Comparison of ENCODE assay signal across 34 cellular contexts in the genomic region with DNA sequence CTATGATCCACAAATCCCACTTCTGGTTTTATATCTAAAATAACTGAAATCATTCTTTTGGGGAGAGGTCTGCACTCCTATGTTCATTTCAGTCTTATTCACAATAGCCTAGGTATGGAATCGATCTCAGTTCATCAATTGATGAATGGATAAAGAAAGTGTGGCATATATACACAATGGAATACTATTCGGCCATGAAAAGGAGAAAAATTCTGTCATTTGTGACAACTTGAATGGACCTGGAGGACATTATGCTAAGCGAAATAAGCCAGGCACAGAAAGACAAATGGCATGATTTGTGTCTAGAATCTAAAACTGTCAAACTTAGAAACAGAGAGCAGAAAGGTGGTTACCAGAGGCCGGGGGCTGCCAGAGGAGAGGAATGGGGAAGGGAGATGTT. TPM values are rescaled to one million over a fixed set of nuclear protein-coding genes. Genes with fewer than 3 reads are reported as not detected.
"Had no signal": no experiment of that assay in that cellular context is flagged by ENCODE, and none has a peak within 500 bp of the region (broad histone marks: within the 10 kb centered on the region; RNA-seq: fewer than 3 reads in every experiment).

No MANE protein-coding gene starts in this region.

- H3K4me1 ChIP-seq: stomach, suprapubic skin, testis, thyroid gland, tibial artery, tibial nerve, transverse colon, upper lobe of left lung, upper lobe of right lung, uterus, vagina had no signal

- H3K27me3 ChIP-seq: testis, thyroid gland, tibial nerve, upper lobe of left lung, uterus, vagina had no signal

- DNase-seq: stimulated activated CD4-positive, alpha-beta T cell treated with anti-CD3 and anti-CD28 coated beads, Interleukin-2, amount 100 ng/mL, for 48 hours; stimulated activated CD4-positive, alpha-beta T cell treated with anti-CD3 and anti-CD28 coated beads, Interleukin-4, amount 100 ng/mL, for 1 hour; stimulated activated CD4-positive, alpha-beta T cell treated with anti-CD3 and anti-CD28 coated beads, Interleukin-4, amount 100 ng/mL, for 24 hours; stimulated activated CD4-positive, alpha-beta T cell treated with anti-CD3 and anti-CD28 coated beads, Interleukin-4, amount 100 ng/mL, for 4 hours; stimulated activated CD8-positive, alpha-beta memory T cell treated with anti-CD3 and anti-CD28 coated beads, Interleukin-4, amount 100 ng/mL, for 48 hours; stimulated activated naive B cell treated with anti-CD40 and anti-IgM and Interleukin-4, amounts not matched to agents 10 μg/mL and 1 μg/mL and 100 μg/mL, for 72 hours; stimulated activated naive CD4-positive, alpha-beta T cell; stimulated activated naive CD4-positive, alpha-beta T cell treated with Interleukin-2 at 50 U/mL for 16 hours; stimulated activated naive CD8-positive, alpha-beta T cell treated with anti-CD3 and anti-CD28 coated beads, Interleukin-15, amount 100 ng/mL, for 72 hours; stimulated activated naive CD8-positive, alpha-beta T cell treated with anti-CD3 and anti-CD28 coated beads, Interleukin-15, Interleukin-2, amounts not matched to agents 100 U/mL and 50 U/mL, for 24 hours; stomach; substantia nigra; testis; thyroid gland; tibial artery; transverse colon; trophoblast cell; upper lobe of left lung; upper lobe of right lung; uterus had no signal

- H3K9me3 ChIP-seq: testis, thyroid gland, vagina had no signal

- ATAC-seq: stimulated activated effector memory CD8-positive, alpha-beta T cell treated with anti-CD3 and anti-CD28 coated beads, Interleukin-12 subunit alpha, Interleukin-12 subunit beta, amount 100 ng/mL, for 72 hours; stimulated activated memory B cell treated with anti-CD40 and anti-IgM and Interleukin-4, amounts not matched to agents 10 μg/mL and 1 μg/mL and 100 μg/mL, for 72 hours; stimulated activated naive B cell treated with anti-CD40 and anti-IgM and Interleukin-4, amounts not matched to agents 10 μg/mL and 1 μg/mL and 100 μg/mL, for 72 hours; stimulated activated naive CD8-positive, alpha-beta T cell treated with anti-CD3 and anti-CD28 coated beads, Interleukin-15, amount 100 ng/mL, for 72 hours; stimulated activated naive CD8-positive, alpha-beta T cell treated with anti-CD3 and anti-CD28 coated beads, Interleukin-15, Interleukin-2, amounts not matched to agents 100 U/mL and 50 U/mL, for 24 hours; upper lobe of right lung had no signal

- H3K36me3 ChIP-seq: stomach, suprapubic skin, thoracic aorta, thyroid gland, tibial artery, tibial nerve, transverse colon, upper lobe of left lung, upper lobe of right lung, uterus, vagina had no signal

- H3K4me3 ChIP-seq: stomach, suprapubic skin, testis, thoracic aorta, thyroid gland, tibial artery, tibial nerve, transverse colon, upper lobe of left lung, upper lobe of right lung, uterus, vagina had no signal

- H3K4me1 Mint-ChIP-seq: stimulated activated memory B cell treated with anti-CD40 and anti-IgM and Interleukin-4, amounts not matched to agents 10 μg/mL and 1 μg/mL and 100 μg/mL, for 72 hours; stimulated activated naive B cell treated with anti-CD40 and anti-IgM and Interleukin-4, amounts not matched to agents 10 μg/mL and 1 μg/mL and 100 μg/mL, for 72 hours; stimulated activated naive CD8-positive, alpha-beta T cell treated with anti-CD3 and anti-CD28 coated beads, Interleukin-15, amount 100 ng/mL, for 72 hours had no signal

- H3K27ac ChIP-seq: stomach, suprapubic skin, testis, thoracic aorta, thyroid gland, tibial artery, tibial nerve, transverse colon, upper lobe of left lung, upper lobe of right lung, uterus, vagina had no signal

- H3K27me3 Mint-ChIP-seq: stimulated activated naive CD8-positive, alpha-beta T cell treated with anti-CD3 and anti-CD28 coated beads, Interleukin-15, amount 100 ng/mL, for 72 hours had no signal

- FAIRE-seq: urothelium cell line had no signal

- H3K4me3 Mint-ChIP-seq: stimulated activated effector memory CD8-positive, alpha-beta T cell treated with anti-CD3 and anti-CD28 coated beads, Interleukin-12 subunit alpha, Interleukin-12 subunit beta, amount 100 ng/mL, for 72 hours; stimulated activated memory B cell treated with anti-CD40 and anti-IgM and Interleukin-4, amounts not matched to agents 10 μg/mL and 1 μg/mL and 100 μg/mL, for 72 hours; stimulated activated naive B cell treated with anti-CD40 and anti-IgM and Interleukin-4, amounts not matched to agents 10 μg/mL and 1 μg/mL and 100 μg/mL, for 72 hours; stimulated activated naive CD8-positive, alpha-beta T cell treated with anti-CD3 and anti-CD28 coated beads, Interleukin-15, amount 100 ng/mL, for 72 hours; stimulated activated naive CD8-positive, alpha-beta T cell treated with anti-CD3 and anti-CD28 coated beads, Interleukin-15, Interleukin-2, amounts not matched to agents 100 ng/mL and 50 ng/mL, for 24 hours; type B pancreatic cell had no signal

- H3K27ac Mint-ChIP-seq: stimulated activated effector memory CD8-positive, alpha-beta T cell treated with anti-CD3 and anti-CD28 coated beads, Interleukin-12 subunit alpha, Interleukin-12 subunit beta, amount 100 ng/mL, for 72 hours; stimulated activated memory B cell treated with anti-CD40 and anti-IgM and Interleukin-4, amounts not matched to agents 10 μg/mL and 1 μg/mL and 100 μg/mL, for 72 hours; stimulated activated naive B cell treated with anti-CD40 and anti-IgM and Interleukin-4, amounts not matched to agents 10 μg/mL and 1 μg/mL and 100 μg/mL, for 72 hours; stimulated activated naive CD8-positive, alpha-beta T cell treated with anti-CD3 and anti-CD28 coated beads, Interleukin-15, amount 100 ng/mL, for 72 hours; stimulated activated naive CD8-positive, alpha-beta T cell treated with anti-CD3 and anti-CD28 coated beads, Interleukin-15, Interleukin-2, amounts not matched to agents 100 ng/mL and 50 ng/mL, for 24 hours; type B pancreatic cell had no signal

- H3K36me3 Mint-ChIP-seq: stimulated activated effector memory CD8-positive, alpha-beta T cell treated with anti-CD3 and anti-CD28 coated beads, Interleukin-12 subunit alpha, Interleukin-12 subunit beta, amount 100 ng/mL, for 72 hours; type B pancreatic cell had no signal

RNA-seq across cellular contexts. Expression of a gene that starts 5.4 kb away (rescaled TPM):
- total RNA-seq: stomach, subcutaneous adipose tissue, temporal lobe, testis, thoracic aorta, thyroid gland, tibial nerve, transverse colon, upper lobe of left lung, upper lobe of right lung, ureter, urinary bladder, uterus, vagina had no signal
- polyA plus RNA-seq: stomach, thymus, urinary bladder had no signal

RNA-seq across cellular contexts. Expression of a gene that starts 6.1 kb away (rescaled TPM):
- total RNA-seq: stomach, subcutaneous adipose tissue, temporal lobe, thoracic aorta, thyroid gland, tibial nerve, transverse colon, upper lobe of left lung, upper lobe of right lung, ureter, urinary bladder, uterus, vagina had no signal
- polyA plus RNA-seq: stomach, thymus, urinary bladder had no signal

RNA-seq across cellular contexts. Expression of a gene that starts 14.2 kb away (rescaled TPM):
- total RNA-seq: stomach, subcutaneous adipose tissue, temporal lobe, testis, thoracic aorta, thyroid gland, tibial nerve, transverse colon, upper lobe of left lung, upper lobe of right lung, ureter, urinary bladder, uterus, vagina had no signal
- polyA plus RNA-seq: stomach, thymus, urinary bladder had no signal

RNA-seq across cellular contexts. Expression of a gene that starts 20.4 kb away (rescaled TPM):
- total RNA-seq: stomach, subcutaneous adipose tissue, temporal lobe, testis, thoracic aorta, thyroid gland, tibial nerve, transverse colon, upper lobe of left lung, upper lobe of right lung, ureter, urinary bladder, uterus, vagina had no signal
- polyA plus RNA-seq: stomach, thymus, urinary bladder had no signal

RNA-seq across cellular contexts. Expression of a gene that starts 26.1 kb away (rescaled TPM):
- total RNA-seq: stomach, subcutaneous adipose tissue, temporal lobe, testis, thoracic aorta, tibial nerve, transverse colon, upper lobe of left lung, upper lobe of right lung, ureter, urinary bladder, uterus, vagina had no signal
- polyA plus RNA-seq: thymus, urinary bladder had no signal
